Comparison of ENCODE assay signal across 18 cellular contexts in genomic region chr2:188813846-188814245, GRCh38.
DNase-seq lines count a peak whose midpoint lies in the region; FAIRE-seq and TF ChIP-seq lines count a peak whose summit lies in the region.
"Had no signal": no experiment of that assay in that cellular context is flagged by ENCODE, and none has a peak within 500 bp of the region (broad histone marks: within the 10 kb centered on the region; RNA-seq: fewer than 3 reads in every experiment).

No MANE protein-coding gene starts in this region.

- no peaks in the 10 kb centered on the region for H3K27me3 ChIP-seq in skeletal muscle tissue (ENCODE audit: control insufficient read depth in 3 of 3, insufficient read depth in 3 of 3, low read length in 3 of 3)
- H3K27me3 ChIP-seq: BLaER1, SJSA1, testis had no signal

- peaks cover 11% of the 10 kb centered on the region for H3K4me1 Mint-ChIP-seq in osteocyte (ENCODE audit: unreplicated experiment)
- H3K4me1 Mint-ChIP-seq: activated naive CD8-positive, alpha-beta T cell treated with anti-CD3 and anti-CD28 coated beads for 36 hours had no signal

- H3K4me1 ChIP-seq in skeletal muscle tissue (ENCODE audit: control insufficient read depth in 3 of 3, insufficient read depth in 3 of 3, low read length in 3 of 3): no peaks in the 10 kb centered on the region
- H3K4me1 ChIP-seq: BLaER1, SJSA1, testis had no signal

- in situ Hi-C loops in astrocyte of the spinal cord (cut with HindIII; ENCODE audit: low sequenced_read_pairs): no loop called here

- peaks cover 3% of the 10 kb centered on the region for H3K9me3 Mint-ChIP-seq in osteocyte (ENCODE audit: unreplicated experiment)
- H3K9me3 Mint-ChIP-seq: activated naive CD8-positive, alpha-beta T cell treated with anti-CD3 and anti-CD28 coated beads for 36 hours had no signal

- H3K27me3 Mint-ChIP-seq in osteocyte (ENCODE audit: unreplicated experiment): no peaks in the 10 kb centered on the region
- H3K27me3 Mint-ChIP-seq: activated naive CD8-positive, alpha-beta T cell treated with anti-CD3 and anti-CD28 coated beads for 36 hours had no signal

- H3K4me3 Mint-ChIP-seq in osteocyte (ENCODE audit: unreplicated experiment): no peak overlapping the region
- H3K4me3 Mint-ChIP-seq: activated naive CD8-positive, alpha-beta T cell treated with anti-CD3 and anti-CD28 coated beads for 36 hours; activated T-cell treated with anti-CD3 and anti-CD28 coated beads, Interleukin-2, amount 50 U/mL, for 4 hours had no signal

- no peak overlapping the region for H3K27ac Mint-ChIP-seq in osteocyte (ENCODE audit: unreplicated experiment)
- H3K27ac Mint-ChIP-seq: activated naive CD8-positive, alpha-beta T cell treated with anti-CD3 and anti-CD28 coated beads for 36 hours had no signal

- peak overlapping the region; percentile 21 for H3K27ac ChIP-seq in skeletal muscle tissue (ENCODE audit: low read depth, low read length)
- H3K27ac ChIP-seq: BLaER1, SJSA1, testis had no signal

- H3K36me3 Mint-ChIP-seq in osteocyte (ENCODE audit: unreplicated experiment): no peaks in the 10 kb centered on the region
- H3K36me3 Mint-ChIP-seq: activated naive CD8-positive, alpha-beta T cell treated with anti-CD3 and anti-CD28 coated beads for 36 hours had no signal

- H3K4me3 ChIP-seq in astrocyte of the spinal cord (ENCODE audit: low read depth, low read length) (no peak overlapping the region), skeletal muscle tissue (ENCODE audit: low read length in 3 of 3) (no peak overlapping the region)
- H3K4me3 ChIP-seq: BLaER1, SJSA1, testis had no signal

- peak; percentile 33 for FAIRE-seq in HTR-8/SVneo (lab: Jason Lieb, UNC)
- FAIRE-seq: endothelial cell of umbilical vein had no signal

- DNase-seq in HTR-8/SVneo (ENCODE audit: insufficient read length, low spot score) (no peak), astrocyte of the spinal cord (ENCODE audit: low read depth, low spot score) (peak; percentile 31), iris pigment epithelial cell (ENCODE audit: low read depth) (peak; percentile 90), LoVo (ENCODE audit: low spot score) (no peak), NCI-H1105 treated with DMSO at 0.1 percent for 48 hours (lab: John Stamatoyannopoulos, UW) (no peak), osteocyte (ENCODE audit: extremely low spot score, unreplicated experiment) (no peak), cerebellum (ENCODE audit: low spot score) (no peak)
- DNase-seq: activated naive CD8-positive, alpha-beta T cell treated with anti-CD3 and anti-CD28 coated beads for 36 hours; activated T-cell treated with anti-CD3 and anti-CD28 coated beads, Interleukin-2, amount 50 U/mL, for 4 hours; DMS53; Karpas-422; NCI-H146; stimulated activated CD4-positive, alpha-beta T cell treated with anti-CD3 and anti-CD28 coated beads, Interleukin-2, amount 100 ng/mL, for 24 hours; testis had no signal

- no peaks in the 10 kb centered on the region for H3K9me3 ChIP-seq in skeletal muscle tissue (ENCODE audit: control insufficient read depth in 3 of 3, low read length in 3 of 3)
- H3K9me3 ChIP-seq: BLaER1, SJSA1, testis had no signal

- no peaks in the 10 kb centered on the region for H3K36me3 ChIP-seq in skeletal muscle tissue (ENCODE audit: control insufficient read depth in 3 of 3, insufficient read depth in 3 of 3, low read length in 3 of 3)
- H3K36me3 ChIP-seq: BLaER1, SJSA1 had no signal

- TF ChIP-seq CTCF in astrocyte of the spinal cord (IDR thresholded peaks at IDR 0.05; ENCODE audit: low read depth, low read length): no peak
- TF ChIP-seq CTCF in osteocyte (IDR thresholded peaks at IDR 0.05): no peak

- no peak overlapping the region for H3K9ac ChIP-seq in skeletal muscle tissue (ENCODE audit: low read depth in 1 of 3, low read length in 3 of 3)
- H3K9ac ChIP-seq: BLaER1 had no signal

Comparison
In these comparisons a context has a peak if more than half of its experiments do, and no peak if none do; other contexts are left out.
1. DNase-seq: peak in astrocyte of the spinal cord (single experiment) and iris pigment epithelial cell (single experiment); none in HTR-8/SVneo (single experiment), LoVo (single experiment), NCI-H1105 treated with DMSO at 0.1 percent for 48 hours (single experiment), osteocyte (single experiment) and cerebellum (single experiment).